ENCODE assay signal across 24 cellular contexts in genomic region chr18:25815659-25816058, GRCh38.
A peak's percentile ranks its signal among the peaks of the same experiment; 100 is the strongest.
DNase-seq lines count a peak whose midpoint lies in the region; ATAC-seq and TF ChIP-seq lines count a peak whose summit lies in the region.
"Had no signal": no experiment of that assay in that cellular context is flagged by ENCODE, and none has a peak within 500 bp of the region (broad histone marks: within the 10 kb centered on the region; RNA-seq: fewer than 3 reads in every experiment).

No MANE protein-coding gene starts in this region.

- H3K27me3 Mint-ChIP-seq in CD4-positive, alpha-beta memory T cell: no peaks in the 10 kb centered on the region
- H3K27me3 Mint-ChIP-seq: activated CD4-positive, alpha-beta T cell treated with anti-CD3 and anti-CD28 coated beads, Interleukin-2, amount 10 ng/mL, durations not matched to agents 24 days and 14 days had no signal

- no peak overlapping the region for H3K14ac ChIP-seq in trophoblast cell (ENCODE audit: low read length)

- H4K12ac ChIP-seq in trophoblast cell (ENCODE audit: low read depth, low read length): no peak overlapping the region

- peak overlapping the region; percentile 76 for H4K91ac ChIP-seq in trophoblast cell (ENCODE audit: low read depth, low read length)

- no peak for TF ChIP-seq CTCF in foreskin fibroblast (IDR thresholded peaks at IDR 0.05; ENCODE audit: low read depth, low read length)

- peaks cover 2 to 15% of the 10 kb centered on the region in 2 experiments for H3K4me1 ChIP-seq in trophoblast cell (ENCODE audit: control insufficient read depth in 1 of 2, insufficient read depth in 2 of 2, low read length in 2 of 2)
- peaks cover 4% of the 10 kb centered on the region for H3K4me1 ChIP-seq in CD4-positive, alpha-beta memory T cell (ENCODE audit: insufficient read depth, low read length)
- H3K4me1 ChIP-seq: parathyroid adenoma had no signal

- H2BK5ac ChIP-seq in trophoblast cell (ENCODE audit: low read depth, low read length, poor library complexity): no peak overlapping the region

- no peak overlapping the region for H3K4ac ChIP-seq in trophoblast cell (ENCODE audit: low read depth, low read length)

- no peak for ATAC-seq in GM21360 (IDR thresholded peaks at IDR 0.05; ENCODE audit: unreplicated experiment)
- ATAC-seq: right cardiac atrium, T-helper 17 cell had no signal

- peak overlapping the region; percentile 86 for H2BK12ac ChIP-seq in trophoblast cell (ENCODE audit: low read length)

- intact Hi-C loops in CD4-positive, alpha-beta memory T cell (cut with micrococcal nuclease): no loop called here

- H2BK120ac ChIP-seq in trophoblast cell (ENCODE audit: insufficient read depth, low read length, poor library complexity): peak overlapping the region; percentile 25

- H3K4me3 Mint-ChIP-seq in CD4-positive, alpha-beta memory T cell: peak overlapping the region in 1 of 8 donors; percentile 30
- H3K4me3 Mint-ChIP-seq: activated CD4-positive, alpha-beta T cell treated with anti-CD3 and anti-CD28 coated beads, Interleukin-2, amount 10 ng/mL, durations not matched to agents 24 days and 14 days; activated naive CD8-positive, alpha-beta T cell treated with anti-CD3 and anti-CD28 coated beads, Interleukin-2, amount 10 ng/mL, durations not matched to agents 7 days and 5 days; CD14-positive monocyte; HFFc6; T-helper 17 cell had no signal

- no peak overlapping the region for H3K9ac ChIP-seq in trophoblast cell (ENCODE audit: low read length)
- H3K9ac ChIP-seq: parathyroid adenoma had no signal

- peaks cover 7 to 15% (median 12%) of the 10 kb centered on the region in 4 donors for H3K4me1 Mint-ChIP-seq in CD4-positive, alpha-beta memory T cell
- H3K4me1 Mint-ChIP-seq: CD14-positive monocyte had no signal

- WGBS in trophoblast cell (ENCODE audit: extremely low coverage, insufficient coverage, insufficient read length): no CpG with 5 or more reads among the region's 3 CpGs

- no peaks in the 10 kb centered on the region for H3K79me2 ChIP-seq in trophoblast cell (ENCODE audit: control insufficient read depth, insufficient read depth, low read length, poor library complexity)
- H3K79me2 ChIP-seq: parathyroid adenoma had no signal

- H3K27ac Mint-ChIP-seq in CD4-positive, alpha-beta memory T cell: peak overlapping the region in 2 of 7 donors; percentile 22 to 33
- H3K27ac Mint-ChIP-seq: activated CD4-positive, alpha-beta T cell treated with anti-CD3 and anti-CD28 coated beads, Interleukin-2, amount 10 ng/mL, durations not matched to agents 24 days and 14 days; CD14-positive monocyte; HFFc6; T-helper 17 cell had no signal

- H3K36me3 Mint-ChIP-seq in CD4-positive, alpha-beta memory T cell: no peaks in the 10 kb centered on the region
- H3K36me3 Mint-ChIP-seq: activated naive CD8-positive, alpha-beta T cell treated with anti-CD3 and anti-CD28 coated beads, Interleukin-2, amount 10 ng/mL, durations not matched to agents 7 days and 5 days; CD14-positive monocyte had no signal

- H3K23ac ChIP-seq in trophoblast cell (ENCODE audit: low read length): no peak overlapping the region

- DNase-seq in RPMI7951 (ENCODE audit: low read depth) (peak; percentile 35), foreskin fibroblast (peak; percentile 31 to 66), trophoblast cell (no peak), midbrain (lab: John Stamatoyannopoulos, UW) (no peak), GM19238 (ENCODE audit: insufficient read length, low spot score) (no peak)
- DNase-seq in CD4-positive, alpha-beta memory T cell: no peak
- DNase-seq: ACHN; activated CD4-positive, alpha-beta T cell treated with anti-CD3 and anti-CD28 coated beads, Interleukin-2, amount 10 ng/mL, durations not matched to agents 24 days and 14 days; activated naive CD8-positive, alpha-beta T cell treated with anti-CD3 and anti-CD28 coated beads, Interleukin-2, amount 10 ng/mL, durations not matched to agents 7 days and 5 days; DMS 273 treated with DMSO at 0.1 percent for 48 hours; HFFc6; KG1; NCI-H1048; NCI-H1930; NCI-H226; NCI-H774; right cardiac atrium; stimulated activated CD4-positive, alpha-beta T cell treated with anti-CD3 and anti-CD28 coated beads, Interleukin-15, amount 100 ng/mL, for 24 hours; T-helper 17 cell had no signal

- peaks cover 4% of the 10 kb centered on the region for H3K79me1 ChIP-seq in trophoblast cell (ENCODE audit: low read length)

- H3K9me3 Mint-ChIP-seq in CD4-positive, alpha-beta memory T cell: no peaks in the 10 kb centered on the region
- H3K9me3 Mint-ChIP-seq: activated naive CD8-positive, alpha-beta T cell treated with anti-CD3 and anti-CD28 coated beads, Interleukin-2, amount 10 ng/mL, durations not matched to agents 7 days and 5 days; HFFc6 had no signal

- H3K9me3 ChIP-seq in trophoblast cell (ENCODE audit: insufficient read depth, low read depth, low read length): no peaks in the 10 kb centered on the region
- no peaks in the 10 kb centered on the region for H3K9me3 ChIP-seq in CD4-positive, alpha-beta memory T cell (ENCODE audit: control insufficient read depth in 1 of 2, low read length in 2 of 2)

- H3K4me3 ChIP-seq in GM08714 (ENCODE audit: low read length) (peak overlapping the region; percentile 29; the same call in 1 of the 2 replicates), foreskin fibroblast (ENCODE audit: low read depth in 1 of 2, low read length in 2 of 2) (no peak overlapping the region), trophoblast cell (ENCODE audit: low read depth, low read length) (no peak overlapping the region)
- no peak overlapping the region for H3K4me3 ChIP-seq in CD4-positive, alpha-beta memory T cell (ENCODE audit: low read length in 2 of 2)
- H3K4me3 ChIP-seq: coronary artery had no signal

- no peak overlapping the region for H3K18ac ChIP-seq in trophoblast cell (ENCODE audit: low read length)

- no peak overlapping the region for H3K27ac ChIP-seq in trophoblast cell (ENCODE audit: low read depth, low read length)
- no peak overlapping the region for H3K27ac ChIP-seq in CD4-positive, alpha-beta memory T cell (ENCODE audit: low read depth, low read length)
- H3K27ac ChIP-seq: coronary artery, parathyroid adenoma had no signal

- no peak overlapping the region for H2AK5ac ChIP-seq in trophoblast cell (ENCODE audit: low read length)

- CTCF ChIA-PET in CD4-positive, alpha-beta memory T cell (lab: Charles Lee; ENCODE audit: partially characterized antibody): no interaction called here

- POLR2A ChIA-PET in CD4-positive, alpha-beta memory T cell (lab: Charles Lee; ENCODE audit: partially characterized antibody): no interaction called here

- H3K27me3 ChIP-seq in trophoblast cell (ENCODE audit: insufficient read depth, low read length): no peaks in the 10 kb centered on the region
- H3K27me3 ChIP-seq in CD4-positive, alpha-beta memory T cell (ENCODE audit: insufficient read depth, low read length): no peaks in the 10 kb centered on the region

- H3K4me2 ChIP-seq in trophoblast cell (ENCODE audit: low read length): no peak overlapping the region

- H4K8ac ChIP-seq in trophoblast cell (ENCODE audit: low read depth, low read length): peak overlapping the region; percentile 23

- no peaks in the 10 kb centered on the region for H3K36me3 ChIP-seq in trophoblast cell (ENCODE audit: control insufficient read depth in 1 of 2, insufficient read depth in 2 of 2, low read length in 2 of 2)
- no peaks in the 10 kb centered on the region for H3K36me3 ChIP-seq in CD4-positive, alpha-beta memory T cell (ENCODE audit: insufficient read depth, low read length)

- no peak overlapping the region for H2AFZ ChIP-seq in trophoblast cell (ENCODE audit: insufficient read depth, low read length, poor library complexity)
- H2AFZ ChIP-seq: parathyroid adenoma had no signal

Comparison
In these comparisons a context has a peak if more than half of its experiments do, and no peak if none do; other contexts are left out.
1. DNase-seq: peak in RPMI7951 (single experiment) and foreskin fibroblast (2 of 2); none in trophoblast cell (0 of 2), midbrain (single experiment), GM19238 (single experiment) and CD4-positive, alpha-beta memory T cell (0 of 5).